1 cellular context compared by ENCODE assay signal in the genomic region with DNA sequence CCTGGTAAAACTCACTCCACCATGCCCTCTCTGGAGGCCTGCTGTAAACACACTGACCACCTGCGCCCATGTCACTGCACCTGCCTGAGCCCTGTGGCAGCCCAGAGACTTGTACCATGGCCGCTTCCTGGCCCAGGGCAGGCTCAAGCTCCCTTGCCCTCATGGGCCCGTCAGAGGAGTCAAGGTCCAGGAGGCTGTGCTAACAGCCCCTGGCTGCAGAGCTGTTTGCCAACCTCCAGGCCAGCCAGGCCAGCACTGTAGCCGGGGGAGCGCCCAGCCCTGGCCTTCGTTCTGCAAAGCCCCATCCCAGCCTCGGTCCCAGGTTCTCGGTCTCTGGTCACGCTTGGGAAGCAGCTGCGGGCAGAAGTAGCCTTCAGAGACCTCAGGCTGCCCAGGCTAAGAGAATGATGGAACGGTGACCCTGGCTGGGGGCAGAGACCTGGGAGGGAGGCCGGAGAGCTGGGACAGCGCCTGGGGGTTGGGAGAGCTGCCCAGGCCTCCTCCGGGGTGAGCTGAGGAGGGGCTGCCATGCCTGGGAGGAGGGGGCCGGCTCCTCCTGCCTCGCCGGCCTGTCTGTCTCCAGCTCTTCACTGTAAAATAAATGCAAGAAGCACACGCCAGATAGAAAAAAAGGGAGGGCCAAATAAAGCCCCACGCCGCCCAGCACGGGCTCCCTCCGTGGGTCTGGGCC.
TF ChIP-seq lines count a peak whose summit lies in the region.

No MANE protein-coding gene starts in this region.

TF ChIP-seq in HepG2, 621 proteins besides CTCF, POLR2A, EP300 and RAD21 (continued from another document and continues in another):
- TF ChIP-seq, protein P1, sequence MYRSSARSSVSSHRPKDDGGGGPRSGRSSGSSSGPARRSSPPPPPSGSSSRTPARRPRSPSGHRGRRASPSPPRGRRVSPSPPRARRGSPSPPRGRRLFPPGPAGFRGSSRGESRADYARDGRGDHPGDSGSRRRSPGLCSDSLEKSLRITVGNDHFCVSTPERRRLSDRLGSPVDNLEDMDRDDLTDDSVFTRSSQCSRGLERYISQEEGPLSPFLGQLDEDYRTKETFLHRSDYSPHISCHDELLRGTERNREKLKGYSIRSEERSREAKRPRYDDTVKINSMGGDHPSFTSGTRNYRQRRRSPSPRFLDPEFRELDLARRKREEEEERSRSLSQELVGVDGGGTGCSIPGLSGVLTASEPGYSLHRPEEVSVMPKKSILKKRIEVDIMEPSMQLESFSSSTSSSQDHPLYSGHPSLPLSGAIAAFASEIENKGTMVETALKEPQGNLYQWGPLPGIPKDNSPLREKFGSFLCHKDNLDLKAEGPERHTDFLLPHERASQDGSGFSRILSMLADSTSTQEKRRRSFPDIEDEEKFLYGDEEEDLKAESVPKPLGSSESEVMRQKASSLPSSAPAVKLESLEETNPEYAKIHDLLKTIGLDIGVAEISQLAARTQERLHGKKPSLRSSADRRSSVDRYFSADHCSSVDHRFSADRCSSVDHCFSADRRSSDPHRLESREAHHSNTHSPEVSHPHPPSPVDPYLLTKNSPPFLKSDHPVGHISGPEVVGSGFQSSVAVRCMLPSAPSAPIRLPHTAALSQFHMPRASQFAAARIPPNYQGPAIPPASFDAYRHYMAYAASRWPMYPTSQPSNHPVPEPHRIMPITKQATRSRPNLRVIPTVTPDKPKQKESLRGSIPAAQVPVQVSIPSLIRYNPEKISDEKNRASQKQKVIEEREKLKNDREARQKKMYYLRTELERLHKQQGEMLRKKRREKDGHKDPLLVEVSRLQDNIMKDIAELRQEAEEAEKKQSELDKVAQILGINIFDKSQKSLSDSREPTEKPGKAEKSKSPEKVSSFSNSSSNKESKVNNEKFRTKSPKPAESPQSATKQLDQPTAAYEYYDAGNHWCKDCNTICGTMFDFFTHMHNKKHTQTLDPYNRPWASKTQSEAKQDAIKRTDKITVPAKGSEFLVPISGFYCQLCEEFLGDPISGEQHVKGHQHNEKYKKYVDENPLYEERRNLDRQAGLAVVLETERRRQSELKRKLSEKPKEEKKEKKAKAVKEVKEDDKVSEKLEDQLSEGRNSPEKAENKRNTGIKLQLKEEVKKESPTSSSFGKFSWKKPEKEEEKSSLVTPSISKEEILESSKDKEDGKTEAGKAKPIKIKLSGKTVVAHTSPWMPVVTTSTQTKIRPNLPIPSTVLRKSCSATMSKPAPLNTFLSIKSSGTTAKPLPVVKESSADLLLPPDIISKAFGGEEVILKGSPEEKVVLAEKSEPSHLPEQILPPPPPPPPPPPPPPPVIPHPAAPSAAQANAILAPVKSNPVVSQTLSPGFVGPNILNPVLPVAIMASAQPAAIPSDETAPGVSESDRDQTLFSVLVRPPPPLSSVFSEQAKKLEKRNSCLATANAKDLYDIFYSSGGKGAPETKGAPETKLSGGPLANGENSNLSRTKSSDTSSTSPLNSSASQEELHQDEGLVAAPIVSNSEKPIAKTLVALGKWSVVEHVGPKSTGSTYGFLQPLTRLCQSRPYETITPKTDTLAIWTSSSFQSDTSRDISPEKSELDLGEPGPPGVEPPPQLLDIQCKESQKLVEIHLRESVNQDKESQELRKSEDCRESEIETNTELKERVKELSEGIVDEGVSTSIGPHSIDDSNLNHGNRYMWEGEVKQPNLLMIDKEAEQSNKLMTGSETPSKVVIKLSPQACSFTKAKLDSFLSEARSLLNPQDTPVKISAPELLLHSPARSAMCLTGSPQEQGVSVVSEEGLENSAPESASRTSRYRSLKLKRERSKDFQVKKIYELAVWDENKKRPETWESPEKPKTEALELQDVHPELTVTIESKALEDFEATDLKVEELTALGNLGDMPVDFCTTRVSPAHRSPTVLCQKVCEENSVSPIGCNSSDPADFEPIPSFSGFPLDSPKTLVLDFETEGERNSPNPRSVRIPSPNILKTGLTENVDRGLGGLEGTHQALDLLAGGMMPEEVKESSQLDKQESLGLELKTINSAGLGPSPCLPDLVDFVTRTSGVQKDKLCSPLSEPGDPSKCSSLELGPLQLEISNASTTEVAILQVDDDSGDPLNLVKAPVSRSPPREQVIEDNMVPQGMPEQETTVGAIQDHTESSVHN (CRISPR knock-in tag; IDR thresholded peaks at IDR 0.05) = no peak
- TF ChIP-seq SAFB2 (CRISPR knock-in tag; IDR thresholded peaks at IDR 0.05; ENCODE audit: borderline replicate concordance, low read depth) = no peak
- no peak for TF ChIP-seq HOXA7 (CRISPR knock-in tag; IDR thresholded peaks at IDR 0.05)
- no peak for TF ChIP-seq PCBP1 (IDR thresholded peaks at IDR 0.05; ENCODE audit: borderline replicate concordance, low read depth, low read length)
- no peak for TF ChIP-seq DNMT3B (CRISPR knock-in tag; conservative IDR thresholded peaks at IDR 0.05)
- no peak for TF ChIP-seq GATA4 (IDR thresholded peaks at IDR 0.05; ENCODE audit: borderline replicate concordance, low read depth)
- peak; percentile 86 for TF ChIP-seq HNF4A (CRISPR knock-in tag; IDR thresholded peaks at IDR 0.05)
- TF ChIP-seq, protein P2, sequence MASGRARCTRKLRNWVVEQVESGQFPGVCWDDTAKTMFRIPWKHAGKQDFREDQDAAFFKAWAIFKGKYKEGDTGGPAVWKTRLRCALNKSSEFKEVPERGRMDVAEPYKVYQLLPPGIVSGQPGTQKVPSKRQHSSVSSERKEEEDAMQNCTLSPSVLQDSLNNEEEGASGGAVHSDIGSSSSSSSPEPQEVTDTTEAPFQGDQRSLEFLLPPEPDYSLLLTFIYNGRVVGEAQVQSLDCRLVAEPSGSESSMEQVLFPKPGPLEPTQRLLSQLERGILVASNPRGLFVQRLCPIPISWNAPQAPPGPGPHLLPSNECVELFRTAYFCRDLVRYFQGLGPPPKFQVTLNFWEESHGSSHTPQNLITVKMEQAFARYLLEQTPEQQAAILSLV (CRISPR knock-in tag; IDR thresholded peaks at IDR 0.05; ENCODE audit: borderline replicate concordance) = no peak
- TF ChIP-seq IRF2 (CRISPR knock-in tag; IDR thresholded peaks at IDR 0.05) = 0 out of 2 replicates have a peak, but pooled peaks have one; percentile 23
- peak; percentile 72; the same call in 1 of the 2 replicates for TF ChIP-seq ZNF264 (CRISPR knock-in tag; IDR thresholded peaks at IDR 0.05)
- TF ChIP-seq ATM (IDR thresholded peaks at IDR 0.05; ENCODE audit: borderline replicate concordance) = no peak
- TF ChIP-seq ZNF547 (CRISPR knock-in tag; IDR thresholded peaks at IDR 0.05) = no peak
- no peak for TF ChIP-seq PAX8 (CRISPR knock-in tag; IDR thresholded peaks at IDR 0.05; ENCODE audit: borderline replicate concordance)
- no peak for TF ChIP-seq ZNF17 (CRISPR knock-in tag; IDR thresholded peaks at IDR 0.05)
- TF ChIP-seq ZNF543 (CRISPR knock-in tag; IDR thresholded peaks at IDR 0.05) = no peak
- no peak for TF ChIP-seq ZNF720 (CRISPR knock-in tag; IDR thresholded peaks at IDR 0.05)
- TF ChIP-seq ZNF446 (CRISPR knock-in tag; IDR thresholded peaks at IDR 0.05) = no peak
- TF ChIP-seq ZNF432 (CRISPR knock-in tag; IDR thresholded peaks at IDR 0.05; ENCODE audit: borderline replicate concordance) = no peak
- TF ChIP-seq MAF1 (CRISPR knock-in tag; IDR thresholded peaks at IDR 0.05; ENCODE audit: borderline replicate concordance) = no peak
- no peak for TF ChIP-seq ZNF7 (CRISPR knock-in tag; IDR thresholded peaks at IDR 0.05)
- no peak for TF ChIP-seq SRF (IDR thresholded peaks at IDR 0.05; ENCODE audit: low read depth, low read length)
- no peak for TF ChIP-seq BHLHE40 (IDR thresholded peaks at IDR 0.05; ENCODE audit: low read length)
- peak; percentile 98 for TF ChIP-seq HNRNPL (IDR thresholded peaks at IDR 0.05; ENCODE audit: low read depth, low read length)
- TF ChIP-seq ZNF674 (CRISPR knock-in tag; IDR thresholded peaks at IDR 0.05; ENCODE audit: low read depth) = no peak
- TF ChIP-seq CCAR2 (optimal IDR thresholded peaks at IDR 0.05; ENCODE audit: low read depth, low read length) = no peak
- TF ChIP-seq, protein P3, sequence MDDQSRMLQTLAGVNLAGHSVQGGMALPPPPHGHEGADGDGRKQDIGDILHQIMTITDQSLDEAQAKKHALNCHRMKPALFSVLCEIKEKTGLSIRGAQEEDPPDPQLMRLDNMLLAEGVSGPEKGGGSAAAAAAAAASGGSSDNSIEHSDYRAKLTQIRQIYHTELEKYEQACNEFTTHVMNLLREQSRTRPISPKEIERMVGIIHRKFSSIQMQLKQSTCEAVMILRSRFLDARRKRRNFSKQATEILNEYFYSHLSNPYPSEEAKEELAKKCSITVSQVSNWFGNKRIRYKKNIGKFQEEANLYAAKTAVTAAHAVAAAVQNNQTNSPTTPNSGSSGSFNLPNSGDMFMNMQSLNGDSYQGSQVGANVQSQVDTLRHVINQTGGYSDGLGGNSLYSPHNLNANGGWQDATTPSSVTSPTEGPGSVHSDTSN (CRISPR knock-in tag; IDR thresholded peaks at IDR 0.05; ENCODE audit: borderline replicate concordance) = no peak
- no peak for TF ChIP-seq POGZ (CRISPR knock-in tag; IDR thresholded peaks at IDR 0.05)
- TF ChIP-seq ISL2 (CRISPR knock-in tag; IDR thresholded peaks at IDR 0.05) = no peak
- TF ChIP-seq, protein P4, sequence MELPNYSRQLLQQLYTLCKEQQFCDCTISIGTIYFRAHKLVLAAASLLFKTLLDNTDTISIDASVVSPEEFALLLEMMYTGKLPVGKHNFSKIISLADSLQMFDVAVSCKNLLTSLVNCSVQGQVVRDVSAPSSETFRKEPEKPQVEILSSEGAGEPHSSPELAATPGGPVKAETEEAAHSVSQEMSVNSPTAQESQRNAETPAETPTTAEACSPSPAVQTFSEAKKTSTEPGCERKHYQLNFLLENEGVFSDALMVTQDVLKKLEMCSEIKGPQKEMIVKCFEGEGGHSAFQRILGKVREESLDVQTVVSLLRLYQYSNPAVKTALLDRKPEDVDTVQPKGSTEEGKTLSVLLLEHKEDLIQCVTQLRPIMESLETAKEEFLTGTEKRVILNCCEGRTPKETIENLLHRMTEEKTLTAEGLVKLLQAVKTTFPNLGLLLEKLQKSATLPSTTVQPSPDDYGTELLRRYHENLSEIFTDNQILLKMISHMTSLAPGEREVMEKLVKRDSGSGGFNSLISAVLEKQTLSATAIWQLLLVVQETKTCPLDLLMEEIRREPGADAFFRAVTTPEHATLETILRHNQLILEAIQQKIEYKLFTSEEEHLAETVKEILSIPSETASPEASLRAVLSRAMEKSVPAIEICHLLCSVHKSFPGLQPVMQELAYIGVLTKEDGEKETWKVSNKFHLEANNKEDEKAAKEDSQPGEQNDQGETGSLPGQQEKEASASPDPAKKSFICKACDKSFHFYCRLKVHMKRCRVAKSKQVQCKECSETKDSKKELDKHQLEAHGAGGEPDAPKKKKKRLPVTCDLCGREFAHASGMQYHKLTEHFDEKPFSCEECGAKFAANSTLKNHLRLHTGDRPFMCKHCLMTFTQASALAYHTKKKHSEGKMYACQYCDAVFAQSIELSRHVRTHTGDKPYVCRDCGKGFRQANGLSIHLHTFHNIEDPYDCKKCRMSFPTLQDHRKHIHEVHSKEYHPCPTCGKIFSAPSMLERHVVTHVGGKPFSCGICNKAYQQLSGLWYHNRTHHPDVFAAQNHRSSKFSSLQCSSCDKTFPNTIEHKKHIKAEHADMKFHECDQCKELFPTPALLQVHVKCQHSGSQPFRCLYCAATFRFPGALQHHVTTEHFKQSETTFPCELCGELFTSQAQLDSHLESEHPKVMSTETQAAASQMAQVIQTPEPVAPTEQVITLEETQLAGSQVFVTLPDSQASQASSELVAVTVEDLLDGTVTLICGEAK (IDR thresholded peaks at IDR 0.05) = no peak
- TF ChIP-seq, protein P4 (CRISPR knock-in tag; IDR thresholded peaks at IDR 0.05) = no peak
- TF ChIP-seq ZNF605 (CRISPR knock-in tag; IDR thresholded peaks at IDR 0.05) = peak; percentile 26; the same call in 1 of the 2 replicates
- no peak for TF ChIP-seq ZNF777 (CRISPR knock-in tag; IDR thresholded peaks at IDR 0.05)
- TF ChIP-seq, protein P5, sequence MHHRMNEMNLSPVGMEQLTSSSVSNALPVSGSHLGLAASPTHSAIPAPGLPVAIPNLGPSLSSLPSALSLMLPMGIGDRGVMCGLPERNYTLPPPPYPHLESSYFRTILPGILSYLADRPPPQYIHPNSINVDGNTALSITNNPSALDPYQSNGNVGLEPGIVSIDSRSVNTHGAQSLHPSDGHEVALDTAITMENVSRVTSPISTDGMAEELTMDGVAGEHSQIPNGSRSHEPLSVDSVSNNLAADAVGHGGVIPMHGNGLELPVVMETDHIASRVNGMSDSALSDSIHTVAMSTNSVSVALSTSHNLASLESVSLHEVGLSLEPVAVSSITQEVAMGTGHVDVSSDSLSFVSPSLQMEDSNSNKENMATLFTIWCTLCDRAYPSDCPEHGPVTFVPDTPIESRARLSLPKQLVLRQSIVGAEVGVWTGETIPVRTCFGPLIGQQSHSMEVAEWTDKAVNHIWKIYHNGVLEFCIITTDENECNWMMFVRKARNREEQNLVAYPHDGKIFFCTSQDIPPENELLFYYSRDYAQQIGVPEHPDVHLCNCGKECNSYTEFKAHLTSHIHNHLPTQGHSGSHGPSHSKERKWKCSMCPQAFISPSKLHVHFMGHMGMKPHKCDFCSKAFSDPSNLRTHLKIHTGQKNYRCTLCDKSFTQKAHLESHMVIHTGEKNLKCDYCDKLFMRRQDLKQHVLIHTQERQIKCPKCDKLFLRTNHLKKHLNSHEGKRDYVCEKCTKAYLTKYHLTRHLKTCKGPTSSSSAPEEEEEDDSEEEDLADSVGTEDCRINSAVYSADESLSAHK (CRISPR knock-in tag; IDR thresholded peaks at IDR 0.05; ENCODE audit: borderline replicate concordance) = no peak
- TF ChIP-seq EED (CRISPR knock-in tag; IDR thresholded peaks at IDR 0.05) = no peak
- no peak for TF ChIP-seq ARNT (IDR thresholded peaks at IDR 0.05)
